Comparison of ENCODE assay signal across 1 cellular context in genomic region chr12:66144796-66145754, GRCh38.
TF ChIP-seq lines count a peak whose summit lies in the region.

No MANE protein-coding gene starts in this region.

TF ChIP-seq in HepG2, 621 proteins besides CTCF, POLR2A, EP300 and RAD21 (continued from another document and continues in another):
- TF ChIP-seq HNF1A (IDR thresholded peaks at IDR 0.05; ENCODE audit: low read depth) (no peak), HNF1A (CRISPR knock-in tag; IDR thresholded peaks at IDR 0.05; ENCODE audit: borderline replicate concordance) (no peak), ARID4A (CRISPR knock-in tag; IDR thresholded peaks at IDR 0.05; ENCODE audit: borderline replicate concordance) (no peak), DBP (CRISPR knock-in tag; IDR thresholded peaks at IDR 0.05; ENCODE audit: not compliant biosample characterization) (no peak), ERF (CRISPR knock-in tag; IDR thresholded peaks at IDR 0.05) (no peak), ZNF232 (CRISPR knock-in tag; IDR thresholded peaks at IDR 0.05; ENCODE audit: borderline replicate concordance) (no peak), RERE (CRISPR knock-in tag; IDR thresholded peaks at IDR 0.05; ENCODE audit: low read depth) (no peak), MXD3 (CRISPR knock-in tag; IDR thresholded peaks at IDR 0.05) (no peak), DMTF1 (CRISPR knock-in tag; IDR thresholded peaks at IDR 0.05) (no peak), ZNF788 (CRISPR knock-in tag; IDR thresholded peaks at IDR 0.05; ENCODE audit: borderline replicate concordance) (no peak), FOXJ3 (CRISPR knock-in tag; IDR thresholded peaks at IDR 0.05; ENCODE audit: borderline replicate concordance) (no peak), RCOR2 (CRISPR knock-in tag; IDR thresholded peaks at IDR 0.05) (no peak), ZNF121 (CRISPR knock-in tag; IDR thresholded peaks at IDR 0.05) (no peak), RFXAP (CRISPR knock-in tag; IDR thresholded peaks at IDR 0.05; ENCODE audit: borderline replicate concordance) (no peak), ZNF142 (CRISPR knock-in tag; IDR thresholded peaks at IDR 0.05) (no peak), ZNF337 (CRISPR knock-in tag; IDR thresholded peaks at IDR 0.05; ENCODE audit: borderline replicate concordance, low read depth) (no peak), TMF1 (CRISPR knock-in tag; IDR thresholded peaks at IDR 0.05; ENCODE audit: low read depth) (no peak), ZBTB4 (CRISPR knock-in tag; IDR thresholded peaks at IDR 0.05; ENCODE audit: borderline replicate concordance) (no peak), ZNF605 (CRISPR knock-in tag; IDR thresholded peaks at IDR 0.05) (no peak), SUZ12 (IDR thresholded peaks at IDR 0.05; ENCODE audit: low read depth, low read length) (no peak)
